ENCODE assay signal across 11 cellular contexts in the genomic region with DNA sequence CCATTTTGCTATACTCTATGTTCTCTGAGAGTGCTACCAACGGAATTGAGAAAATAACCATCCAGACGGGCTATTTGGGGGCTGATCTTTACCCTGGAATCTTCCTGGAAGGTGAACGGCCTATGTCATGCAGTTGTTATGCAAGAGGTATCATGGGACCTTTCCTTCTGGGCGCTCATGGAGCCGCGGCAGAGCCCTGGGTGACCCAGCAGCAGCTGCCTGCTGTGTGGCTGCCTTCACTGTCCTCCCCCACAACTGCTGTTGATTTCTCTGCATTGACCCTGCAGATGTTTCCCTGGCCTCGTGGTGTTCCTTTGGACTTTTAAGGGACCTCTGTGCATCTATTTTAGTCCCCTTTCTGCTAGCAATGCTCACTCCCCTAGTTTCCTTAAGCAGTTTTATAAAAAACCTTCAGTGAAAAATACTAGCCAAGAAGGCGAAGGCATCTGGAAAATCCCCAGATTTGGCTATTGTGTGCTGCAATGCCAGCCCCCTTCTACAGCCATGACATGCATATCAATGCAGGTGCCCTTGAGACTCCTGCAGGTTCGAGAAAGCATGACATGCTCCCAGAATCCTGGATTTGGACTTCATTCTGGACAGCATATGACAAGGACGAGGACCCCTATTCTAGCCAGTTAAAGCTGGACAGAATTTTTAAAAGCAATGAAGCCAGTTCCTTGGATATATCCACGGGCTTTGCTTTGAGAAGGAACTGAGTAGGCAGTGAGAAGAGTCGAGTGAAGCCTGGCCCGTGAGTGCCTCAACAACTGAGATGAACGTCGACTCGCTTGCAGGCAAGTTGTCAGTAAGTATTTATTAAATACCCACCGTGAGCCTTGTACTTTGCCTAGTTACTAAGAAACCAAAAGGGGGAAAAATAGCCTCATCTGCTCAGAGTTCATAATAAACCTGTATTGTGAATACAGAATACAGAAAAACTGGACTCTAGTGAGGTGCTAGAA. TPM values are rescaled to one million over a fixed set of nuclear protein-coding genes. Genes with fewer than 3 reads are reported as not detected.
DNase-seq lines count a peak whose midpoint lies in the region; ATAC-seq and TF ChIP-seq lines count a peak whose summit lies in the region.
"Had no signal": no experiment of that assay in that cellular context is flagged by ENCODE, and none has a peak within 500 bp of the region (broad histone marks: within the 10 kb centered on the region; RNA-seq: fewer than 3 reads in every experiment).

A gene with protein sequence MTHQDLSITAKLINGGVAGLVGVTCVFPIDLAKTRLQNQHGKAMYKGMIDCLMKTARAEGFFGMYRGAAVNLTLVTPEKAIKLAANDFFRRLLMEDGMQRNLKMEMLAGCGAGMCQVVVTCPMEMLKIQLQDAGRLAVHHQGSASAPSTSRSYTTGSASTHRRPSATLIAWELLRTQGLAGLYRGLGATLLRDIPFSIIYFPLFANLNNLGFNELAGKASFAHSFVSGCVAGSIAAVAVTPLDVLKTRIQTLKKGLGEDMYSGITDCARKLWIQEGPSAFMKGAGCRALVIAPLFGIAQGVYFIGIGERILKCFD (plus strand): TSS at position 593 of the 965 bp plus-strand sequence. CDS start 16,447 bp downstream, outside the sequence.

- H4K91ac ChIP-seq in IMR-90 (ENCODE audit: insufficient read depth, low read depth, low read length): no peak within 1 kb of the TSS

- no peak within 1 kb of the TSS for H3K18ac ChIP-seq in IMR-90 (ENCODE audit: low read depth, low read length)

- in situ Hi-C loops in IMR-90 (cut with MboI; ENCODE audit: low sequenced_read_pairs): loop anchor here (10.0 to 25.0 kb wide), 2 partner anchors 162 to 499 kb away; no protein-coding TSS in a partner anchor

- no peaks in the 10 kb centered on the region for H4K20me1 ChIP-seq in IMR-90 (ENCODE audit: insufficient read depth, low read length)

- no peak for TF ChIP-seq RAD21 in IMR-90 (IDR thresholded peaks at IDR 0.05; ENCODE audit: low read length)
- TF ChIP-seq RAD21 in liver (IDR thresholded peaks at IDR 0.05): peak in 1 of 2 donors; percentile 36

- intact Hi-C loops in IMR-90 (cut with micrococcal nuclease): loop anchor here (2.0 to 10.0 kb wide), 2 partner anchors 58 to 76 kb away; partner anchors contain the start of gene BCL2L13

- no peak within 1 kb of the TSS for H3K23ac ChIP-seq in IMR-90 (ENCODE audit: low read depth, low read length)

- no peak within 1 kb of the TSS for H4K8ac ChIP-seq in IMR-90 (ENCODE audit: low read depth in 2 of 2, low read length in 2 of 2)

- TF ChIP-seq CTCF in IMR-90 (conservative IDR thresholded peaks at IDR 0.05; ENCODE audit: low read depth, low read length) (no peak), chondrocyte (IDR thresholded peaks at IDR 0.05) (peak; percentile 15), liver (IDR thresholded peaks at IDR 0.05; ENCODE audit: low read depth, low read length, missing input control) (peak; percentile 20)

- H3K27me3 ChIP-seq in IMR-90 (ENCODE audit: control insufficient read depth, insufficient read depth, low read length) (peaks cover 5% of the 10 kb centered on the region), liver (ENCODE audit: control insufficient read depth in 4 of 4, insufficient read depth in 4 of 4, low read length in 3 of 4) (no peaks in the 10 kb centered on the region), subcutaneous abdominal adipose tissue (ENCODE audit: control insufficient read depth in 5 of 5, insufficient read depth in 4 of 5, low read length in 5 of 5) (no peaks in the 10 kb centered on the region), MG63 (no peaks in the 10 kb centered on the region)
- H3K27me3 ChIP-seq: neutrophil had no signal

- no peak within 1 kb of the TSS for H2BK15ac ChIP-seq in IMR-90 (ENCODE audit: low read depth, low read length)

- H2AK9ac ChIP-seq in IMR-90 (replicated peaks; ENCODE audit: low read depth, low read length, poor library complexity): no peak within 1 kb of the TSS

- TF ChIP-seq POLR2A in IMR-90 (IDR thresholded peaks at IDR 0.05; ENCODE audit: low read depth, low read length): no peak

- no TSS peak for BruUV-seq in IMR-90 (replicated peaks; lab: Mats Ljungman, UMichigan)

- H3K9ac ChIP-seq in IMR-90 (ENCODE audit: low read depth, low read length) (no peak within 1 kb of the TSS), liver (ENCODE audit: low read depth in 1 of 2, low read length in 2 of 2) (peak within 1 kb of the TSS in 1 of 2 donors; percentile 16), subcutaneous abdominal adipose tissue (ENCODE audit: low read length in 5 of 5) (peak within 1 kb of the TSS; percentile 25 to 93 (median 56))

- no peaks in the 10 kb centered on the region for H3K79me1 ChIP-seq in IMR-90 (ENCODE audit: low read depth in 1 of 2, low read length in 2 of 2)

- H3K27ac ChIP-seq in IMR-90 (ENCODE audit: insufficient read depth, low read length): no peak within 1 kb of the TSS
- H3K27ac ChIP-seq in liver (ENCODE audit: low read depth in 1 of 2, low read length in 2 of 2): peak within 1 kb of the TSS; percentile 65 to 78
- peak within 1 kb of the TSS; percentile 93 for H3K27ac ChIP-seq in subcutaneous abdominal adipose tissue (ENCODE audit: low read depth, low read length)
- H3K27ac ChIP-seq: HL-60, neutrophil had no signal

- no peak within 1 kb of the TSS for H2BK120ac ChIP-seq in IMR-90 (ENCODE audit: low read depth, low read length)

- H3K9me3 Mint-ChIP-seq in chondrocyte (ENCODE audit: low read depth): no peaks in the 10 kb centered on the region

- H3K36me3 ChIP-seq in IMR-90 (ENCODE audit: control insufficient read depth, insufficient read depth, low read length) (no peaks in the 10 kb centered on the region), liver (ENCODE audit: control insufficient read depth in 4 of 4, insufficient read depth in 3 of 4, low read depth in 1 of 4, low read length in 3 of 4) (no peaks in the 10 kb centered on the region), subcutaneous abdominal adipose tissue (ENCODE audit: control insufficient read depth in 5 of 5, insufficient read depth in 5 of 5, low read length in 5 of 5) (no peaks in the 10 kb centered on the region), MG63 (no peaks in the 10 kb centered on the region)
- H3K36me3 ChIP-seq: neutrophil had no signal

- H2AFZ ChIP-seq in IMR-90 (replicated peaks; ENCODE audit: low read length, poor library complexity): peak within 1 kb of the TSS; percentile 51

- no peak within 1 kb of the TSS for H3K4me3 ChIP-seq in IMR-90 (ENCODE audit: insufficient read depth, low read depth, low read length)
- no peak within 1 kb of the TSS for H3K4me3 ChIP-seq in liver (ENCODE audit: low read depth in 1 of 3, low read length in 3 of 3)
- peak within 1 kb of the TSS; percentile 48 to 59 (median 51) for H3K4me3 ChIP-seq in subcutaneous abdominal adipose tissue (ENCODE audit: low read depth in 1 of 5, low read length in 5 of 5)
- H3K4me3 ChIP-seq in MG63: no peak within 1 kb of the TSS

- WGBS in IMR-90 (ENCODE audit: extremely low coverage in 2 of 2, insufficient read length in 1 of 2), 2 experiments: 49% methylated on average over 3 of the region's 17 CpGs; no CpG with 5 or more reads in 1 of the 2 experiments
- WGBS in liver: 47% methylated on average over 17 of the region's 17 CpGs

- H2AK5ac ChIP-seq in IMR-90 (ENCODE audit: low read depth, low read length): no peak within 1 kb of the TSS

- no peak within 1 kb of the TSS for H3K56ac ChIP-seq in IMR-90 (ENCODE audit: extremely low read depth, insufficient read depth, low read length)

- H2BK20ac ChIP-seq in IMR-90 (ENCODE audit: low read depth, low read length): no peak within 1 kb of the TSS

- H3K4me1 ChIP-seq in IMR-90 (ENCODE audit: control insufficient read depth, insufficient read depth, low read length) (no peaks in the 10 kb centered on the region), liver (ENCODE audit: control insufficient read depth in 4 of 4, insufficient read depth in 4 of 4, low read length in 3 of 4) (peaks cover 6 to 27% (median 20%) of the 10 kb centered on the region in 4 donors), subcutaneous abdominal adipose tissue (ENCODE audit: control insufficient read depth in 5 of 5, insufficient read depth in 5 of 5, low read length in 5 of 5) (peaks cover 8 to 41% (median 30%) of the 10 kb centered on the region in 5 donors)

- ATAC-seq in IMR-90 (ENCODE audit: low read depth): no peak
- no peak for ATAC-seq in GM19397 (IDR thresholded peaks at IDR 0.05; ENCODE audit: unreplicated experiment)

- POLR2A ChIA-PET in IMR-90 (lab: Charles Lee; ENCODE audit: unreplicated experiment): no interaction called here

- DNase-seq in IMR-90: no peak
- no peak for DNase-seq in chondrocyte (ENCODE audit: low spot score)
- DNase-seq in ureter (ENCODE audit: low spot score): no peak
- no peak for DNase-seq in MG63
- no peak for DNase-seq in NCI-H1436 (lab: John Stamatoyannopoulos, UW)
- DNase-seq: SW 1271 had no signal

- H3K4me1 Mint-ChIP-seq in chondrocyte (ENCODE audit: low read depth): peaks cover 13% of the 10 kb centered on the region

- no peak within 1 kb of the TSS for H3K14ac ChIP-seq in IMR-90 (replicated peaks; ENCODE audit: low read depth, low read length)

- no peaks in the 10 kb centered on the region for H3K36me3 Mint-ChIP-seq in chondrocyte (ENCODE audit: low read depth)

- no peaks in the 10 kb centered on the region for H3K9me1 ChIP-seq in IMR-90 (ENCODE audit: insufficient read depth, low read length)

- no peak within 1 kb of the TSS for H3K4me3 Mint-ChIP-seq in chondrocyte (ENCODE audit: unreplicated experiment)

- no peaks in the 10 kb centered on the region for H3K27me3 Mint-ChIP-seq in chondrocyte (ENCODE audit: low read depth)

- H3K4me2 ChIP-seq in IMR-90 (ENCODE audit: low read depth, low read length): no peak within 1 kb of the TSS

- H2BK5ac ChIP-seq in IMR-90 (ENCODE audit: low read depth, low read length, poor library complexity, severe bottlenecking): no peak within 1 kb of the TSS

- H3K4ac ChIP-seq in IMR-90 (ENCODE audit: low read depth, low read length): no peak within 1 kb of the TSS

- CTCF ChIA-PET in IMR-90 (lab: Yijun Ruan, JAX): no interaction called here

- H3K27ac Mint-ChIP-seq in chondrocyte (ENCODE audit: unreplicated experiment): no peak within 1 kb of the TSS

- dilution Hi-C loops in IMR-90 (cut with HindIII; ENCODE audit: low sequenced_read_pairs, unreplicated experiment): no loop called here

- H3K9me3 ChIP-seq in IMR-90 (ENCODE audit: control insufficient read depth, insufficient read depth, low read length) (no peaks in the 10 kb centered on the region), liver (ENCODE audit: control insufficient read depth in 4 of 4, low read length in 3 of 4) (no peaks in the 10 kb centered on the region), subcutaneous abdominal adipose tissue (ENCODE audit: control insufficient read depth in 5 of 5, low read length in 5 of 5) (no peaks in the 10 kb centered on the region), MG63 (no peaks in the 10 kb centered on the region)
- H3K9me3 ChIP-seq: neutrophil had no signal

- no peak within 1 kb of the TSS for H4K5ac ChIP-seq in IMR-90 (ENCODE audit: low read depth, low read length)

RNA-seq across cellular contexts. Expression of the gene that starts here (rescaled TPM):
- total RNA-seq in IMR-90 (2012; rRNA removed) (under 0.01 TPM in 1 of 2 replicates, not detected in the other), chondrocyte (not detected in 3 replicates), liver (10 to 100 TPM; 18.8 to 67.7 TPM), ureter (0.78 TPM)
- polyA plus RNA-seq in IMR-90 (2012; rRNA removed) (0.05 TPM in 1 of 2 replicates, not detected in the other), liver (10 to 100 TPM; 72.0 to 84.7 TPM)
- polyA plus RNA-seq in IMR-90 (2012; cell fraction: cytosol; rRNA removed): 0.03 TPM in 1 of 2 replicates, not detected in the other
- polyA plus RNA-seq in IMR-90 (2012; cell fraction: nucleus; rRNA removed; ENCODE audit: low replicate concordance): 0.07 and 0.14 TPM in 2 replicates
- 0.16 TPM in 1 of 2 replicates, not detected in the other for total RNA-seq in MG63 (2014; rRNA removed; shearing (Covaris generic); ENCODE audit: low replicate concordance)

Comparison
In these comparisons a context has a peak if more than half of its experiments do, and no peak if none do; other contexts are left out.
1. RNA of the gene that starts here (total RNA-seq): 18.8 to 67.7 TPM in liver; 0.78 TPM in ureter (single experiment), 0.16 TPM in MG63, under 0.01 TPM in IMR-90 and not detected in chondrocyte; every median in the first group is over 10 times any median in the second.
2. RNA of the gene that starts here (polyA plus RNA-seq): 72.0 to 84.7 TPM in liver; 0.03 to 0.14 TPM in IMR-90; every median in the first group is over 10 times any median in the second.
3. H3K4me3 ChIP-seq: peak in subcutaneous abdominal adipose tissue (5 of 5); none in IMR-90 (single experiment), liver (0 of 3) and MG63 (single experiment).